ENCODE assay signal across 8 cellular contexts in genomic region chr12:30796508-30796780, GRCh38. TPM values are rescaled to one million over a fixed set of nuclear protein-coding genes. Genes with fewer than 3 reads are reported as not detected.
DNase-seq lines count a peak whose midpoint lies in the region; ATAC-seq and TF ChIP-seq lines count a peak whose summit lies in the region.

No MANE protein-coding gene starts in this region.

- H3K9me3 ChIP-seq in T-helper 17 cell (ENCODE audit: control insufficient read depth, low read length, poor library complexity, severe bottlenecking): no peaks in the 10 kb centered on the region

- H3K4me1 Mint-ChIP-seq in T-helper 17 cell (peaks cover 13% of the 10 kb centered on the region), neural crest cell (peaks cover 25% of the 10 kb centered on the region)

- peaks cover 62% of the 10 kb centered on the region for H3K27me3 Mint-ChIP-seq in T-helper 17 cell
- H3K27me3 Mint-ChIP-seq in neural crest cell (ENCODE audit: low read depth): peaks cover 34% of the 10 kb centered on the region

- H3K36me3 Mint-ChIP-seq in T-helper 17 cell (ENCODE audit: low read depth) (peaks cover 2% of the 10 kb centered on the region), neural crest cell (ENCODE audit: low read depth) (no peaks in the 10 kb centered on the region)

- no peak overlapping the region for H3K27ac Mint-ChIP-seq in T-helper 17 cell
- no peak overlapping the region for H3K27ac Mint-ChIP-seq in neural crest cell (ENCODE audit: unreplicated experiment)

- peaks cover 2% of the 10 kb centered on the region for H3K9me3 Mint-ChIP-seq in neural crest cell

- peak; percentile 84 for DNase-seq in GM03348 (ENCODE audit: low spot score)
- DNase-seq in T-helper 17 cell: no peak
- DNase-seq in fibroblast of peridontal ligament (ENCODE audit: extremely low read depth): peak; percentile 59
- no peak for DNase-seq in neural crest cell (ENCODE audit: low read depth, low spot score)
- DNase-seq in kidney tubule cell (ENCODE audit: low spot score): no peak
- DNase-seq in NCI-H128 (lab: John Stamatoyannopoulos, UW; ENCODE audit: unreplicated experiment): no peak
- DNase-seq in RPMI8226: no peak

- no peak for TF ChIP-seq CTCF in neural crest cell (conservative IDR thresholded peaks at IDR 0.05)

- H3K4me3 Mint-ChIP-seq in T-helper 17 cell: peak overlapping the region; percentile 77
- peak overlapping the region; percentile 87 for H3K4me3 Mint-ChIP-seq in neural crest cell

- ATAC-seq in HG02642 (IDR thresholded peaks at IDR 0.05; ENCODE audit: poor library complexity, unreplicated experiment): peak; percentile 19
- peak; percentile 33 for ATAC-seq in T-helper 17 cell

RNA-seq across cellular contexts. Expression of gene CAPRIN2, which starts 41.7 kb away (rescaled TPM):
- total RNA-seq in T-helper 17 cell (10 to 100 TPM; 19.1 to 28.5 TPM), neural crest cell (28.9 and 30.2 TPM in 2 replicates)

Comparison
In these comparisons a context has a peak if more than half of its experiments do, and no peak if none do; other contexts are left out.
1. DNase-seq: peak in GM03348 (single experiment) and fibroblast of peridontal ligament (single experiment); none in T-helper 17 cell (0 of 3), neural crest cell (single experiment), kidney tubule cell (single experiment), NCI-H128 (single experiment) and RPMI8226 (single experiment).